In genomic region chr17:73595931-73596330, GRCh38 we compare ENCODE assay signal across 28 cellular contexts. TPM values are rescaled to one million over a fixed set of nuclear protein-coding genes. Genes with fewer than 3 reads are reported as not detected.
DNase-seq lines count a peak whose midpoint lies in the region; ATAC-seq and TF ChIP-seq lines count a peak whose summit lies in the region.
"Had no signal": no experiment of that assay in that cellular context is flagged by ENCODE, and none has a peak within 500 bp of the region (broad histone marks: within the 10 kb centered on the region; RNA-seq: fewer than 3 reads in every experiment).

No MANE protein-coding gene starts in this region.

- no peak overlapping the region for H3K27ac ChIP-seq in foreskin keratinocyte
- H3K27ac ChIP-seq: cardiac muscle cell, heart left ventricle, KMS-11, RWPE1, SK-N-MC, tibial nerve, VCaP had no signal

- H3K4me3 ChIP-seq in NT2/D1 (ENCODE audit: insufficient read length, low read depth), result no peak overlapping the region
- H3K4me3 ChIP-seq: cardiac muscle cell, heart left ventricle, lung, SK-N-MC, tibial nerve had no signal

- no peaks in the 10 kb centered on the region for H3K27me3 ChIP-seq in NT2/D1 (ENCODE audit: insufficient read depth, insufficient read length)
- no peaks in the 10 kb centered on the region for H3K27me3 ChIP-seq in foreskin keratinocyte
- H3K27me3 ChIP-seq: cardiac muscle cell, heart left ventricle, tibial nerve had no signal

- H3K36me3 ChIP-seq in NT2/D1 (ENCODE audit: insufficient read depth, insufficient read length, low read length), result peaks cover 11% of the 10 kb centered on the region
- H3K36me3 ChIP-seq: BE2C, cardiac muscle cell, heart left ventricle, tibial nerve had no signal

- H3K4me1 ChIP-seq in NT2/D1 (ENCODE audit: insufficient read depth, insufficient read length), result peaks cover 16% of the 10 kb centered on the region
- H3K4me1 ChIP-seq in foreskin keratinocyte, result no peaks in the 10 kb centered on the region
- H3K4me1 ChIP-seq: Caco-2 had no signal

- no peaks in the 10 kb centered on the region for H3K9me3 ChIP-seq in NT2/D1 (ENCODE audit: insufficient read depth, low read length)
- H3K9me3 ChIP-seq: BE2C, Caco-2, heart left ventricle, tibial nerve had no signal

- H3K9ac ChIP-seq in NT2/D1 (ENCODE audit: insufficient read length, low read depth), result peak overlapping the region; percentile 23
- H3K9ac ChIP-seq: KMS-11 had no signal

- H3K4me1 Mint-ChIP-seq in activated naive CD4-positive, alpha-beta T cell treated with anti-CD3 and anti-CD28 coated beads, Interleukin-2, amount 50 U/mL, for 24 hours, result peaks cover 67% of the 10 kb centered on the region
- peaks cover 94% of the 10 kb centered on the region for H3K4me1 Mint-ChIP-seq in stimulated activated memory B cell treated with anti-CD40 and anti-IgM and Interleukin-4, amounts not matched to agents 10 μg/mL and 1 μg/mL and 100 μg/mL, for 72 hours

- H3K4me3 Mint-ChIP-seq in activated naive CD4-positive, alpha-beta T cell treated with anti-CD3 and anti-CD28 coated beads, Interleukin-2, amount 50 U/mL, for 24 hours, result no peak overlapping the region
- no peak overlapping the region for H3K4me3 Mint-ChIP-seq in stimulated activated memory B cell treated with anti-CD40 and anti-IgM and Interleukin-4, amounts not matched to agents 10 μg/mL and 1 μg/mL and 100 μg/mL, for 72 hours
- H3K4me3 Mint-ChIP-seq: activated naive CD8-positive, alpha-beta T cell had no signal

- ATAC-seq in activated naive CD4-positive, alpha-beta T cell treated with anti-CD3 and anti-CD28 coated beads, Interleukin-2, amount 50 U/mL, for 72 hours, result no peak
- ATAC-seq in foreskin keratinocyte (peak; percentile 26), GM21723 (IDR thresholded peaks at IDR 0.05; ENCODE audit: unreplicated experiment) (no peak), HG03460 (IDR thresholded peaks at IDR 0.05; ENCODE audit: unreplicated experiment) (no peak)
- ATAC-seq in stimulated activated memory B cell treated with anti-CD40 and anti-IgM and Interleukin-4, amounts not matched to agents 10 μg/mL and 1 μg/mL and 100 μg/mL, for 72 hours, result no peak

- H3K9me3 Mint-ChIP-seq in activated naive CD4-positive, alpha-beta T cell treated with anti-CD3 and anti-CD28 coated beads, Interleukin-2, amount 50 U/mL, for 24 hours, result no peaks in the 10 kb centered on the region
- no peaks in the 10 kb centered on the region for H3K9me3 Mint-ChIP-seq in activated naive CD4-positive, alpha-beta T cell treated with anti-CD3 and anti-CD28 coated beads, Interleukin-2, amount 50 U/mL, for 72 hours
- H3K9me3 Mint-ChIP-seq in stimulated activated memory B cell treated with anti-CD40 and anti-IgM and Interleukin-4, amounts not matched to agents 10 μg/mL and 1 μg/mL and 100 μg/mL, for 72 hours, result no peaks in the 10 kb centered on the region
- H3K9me3 Mint-ChIP-seq: activated T-helper 2 cell treated with anti-CD3 and anti-CD28 coated beads, Interferon-gamma antibody, Interleukin-2, Interleukin-4, amounts not matched to agents 10 μg/mL and 5 μg/mL and 100 μg/mL, durations not matched to agents 14 hours and 24 hours and 36 hours had no signal

- no peaks in the 10 kb centered on the region for H3K36me3 Mint-ChIP-seq in activated naive CD4-positive, alpha-beta T cell treated with anti-CD3 and anti-CD28 coated beads, Interleukin-2, amount 50 U/mL, for 24 hours
- H3K36me3 Mint-ChIP-seq in activated naive CD4-positive, alpha-beta T cell treated with anti-CD3 and anti-CD28 coated beads, Interleukin-2, amount 50 U/mL, for 72 hours, result peaks cover 0 to 10% of the 10 kb centered on the region in 2 donors
- no peaks in the 10 kb centered on the region for H3K36me3 Mint-ChIP-seq in stimulated activated memory B cell treated with anti-CD40 and anti-IgM and Interleukin-4, amounts not matched to agents 10 μg/mL and 1 μg/mL and 100 μg/mL, for 72 hours
- H3K36me3 Mint-ChIP-seq: activated naive CD8-positive, alpha-beta T cell had no signal

- peak overlapping the region; percentile 23 for H3K27ac Mint-ChIP-seq in activated naive CD4-positive, alpha-beta T cell treated with anti-CD3 and anti-CD28 coated beads, Interleukin-2, amount 50 U/mL, for 24 hours
- peak overlapping the region in 1 of 2 donors; percentile 63 for H3K27ac Mint-ChIP-seq in activated naive CD4-positive, alpha-beta T cell treated with anti-CD3 and anti-CD28 coated beads, Interleukin-2, amount 50 U/mL, for 72 hours
- H3K27ac Mint-ChIP-seq in stimulated activated memory B cell treated with anti-CD40 and anti-IgM and Interleukin-4, amounts not matched to agents 10 μg/mL and 1 μg/mL and 100 μg/mL, for 72 hours, result peak overlapping the region; percentile 87
- H3K27ac Mint-ChIP-seq: activated naive CD8-positive, alpha-beta T cell; activated T-helper 2 cell treated with anti-CD3 and anti-CD28 coated beads, Interferon-gamma antibody, Interleukin-2, Interleukin-4, amounts not matched to agents 10 μg/mL and 5 μg/mL and 100 μg/mL, durations not matched to agents 14 hours and 24 hours and 36 hours had no signal

- no peak for TF ChIP-seq CTCF in foreskin keratinocyte (conservative IDR thresholded peaks at IDR 0.05)

- DNase-seq in activated naive CD4-positive, alpha-beta T cell treated with anti-CD3 and anti-CD28 coated beads, Interleukin-2, amount 50 U/mL, for 72 hours (ENCODE audit: low spot score in 2 of 2), result no peak
- no peak for DNase-seq in NT2/D1 (ENCODE audit: low read depth, low spot score)
- no peak for DNase-seq in foreskin keratinocyte
- no peak for DNase-seq in midbrain (lab: John Stamatoyannopoulos, UW)
- DNase-seq: aorta, cortex of kidney, DMS79, foreskin fibroblast, GF-D8, MV-4-11, NCI-H1436 treated with DMSO at 0.1 percent for 48 hours, NCI-H774 had no signal

- no peaks in the 10 kb centered on the region for H3K27me3 Mint-ChIP-seq in activated naive CD4-positive, alpha-beta T cell treated with anti-CD3 and anti-CD28 coated beads, Interleukin-2, amount 50 U/mL, for 24 hours
- H3K27me3 Mint-ChIP-seq in stimulated activated memory B cell treated with anti-CD40 and anti-IgM and Interleukin-4, amounts not matched to agents 10 μg/mL and 1 μg/mL and 100 μg/mL, for 72 hours, result no peaks in the 10 kb centered on the region
- H3K27me3 Mint-ChIP-seq: activated naive CD8-positive, alpha-beta T cell had no signal

RNA-seq across cellular contexts. Expression of gene SDK2, which starts 48.3 kb away (rescaled TPM):
- 1 to 10 TPM in 1 of 2 donors, under 1 TPM in 1; 0.66 to 1.5 TPM for total RNA-seq in activated naive CD4-positive, alpha-beta T cell treated with anti-CD3 and anti-CD28 coated beads, Interleukin-2, amount 50 U/mL, for 72 hours
- total RNA-seq in foreskin keratinocyte, result 3.0 and 3.4 TPM in 2 replicates
- 0.84 and 0.93 TPM in 2 replicates for polyA plus RNA-seq in foreskin keratinocyte
